Comparison of ENCODE assay signal across 24 cellular contexts in genomic region chr10:1267148-1267547, GRCh38.
"Had no signal": no experiment of that assay in that cellular context is flagged by ENCODE, and none has a peak within 500 bp of the region (broad histone marks: within the 10 kb centered on the region; RNA-seq: fewer than 3 reads in every experiment).

No MANE protein-coding gene starts in this region.

- DNase-seq: dermis blood vessel endothelial cell; effector CD8-positive, alpha-beta T cell; effector memory CD8-positive, alpha-beta T cell; erythroblast; esophagus squamous epithelium; foreskin fibroblast; foreskin melanocyte; gastrocnemius medialis; glutamatergic neuron; heart right ventricle; hippocampal formation; left cardiac atrium; left lung; left ventricle myocardium superior; lower lobe of right lung; mesenchymal stem cell; mucosa of descending colon; naive B cell had no signal

- H3K36me3 ChIP-seq: esophagus squamous epithelium, gastrocnemius medialis, heart right ventricle, left lung, lower lobe of right lung had no signal

- ATAC-seq: effector memory CD8-positive, alpha-beta T cell; esophagus mucosa; gastrocnemius medialis; heart right ventricle; left cardiac atrium; left lung; left ventricle myocardium superior; lower lobe of right lung; mucosa of descending colon had no signal

- H3K27ac Mint-ChIP-seq: endodermal cell, mesothelial cell of epicardium, naive B cell had no signal

- H3K27ac ChIP-seq: coronary artery, dorsolateral prefrontal cortex, epithelial cell of prostate, esophagus squamous epithelium, gastrocnemius medialis, heart right ventricle, left lung, lower lobe of right lung had no signal

- H3K4me3 Mint-ChIP-seq: effector memory CD8-positive, alpha-beta T cell; endodermal cell; mesothelial cell of epicardium had no signal

- H3K4me1 ChIP-seq: esophagus squamous epithelium, gastrocnemius medialis, heart right ventricle, left lung, lower lobe of right lung had no signal

- H3K4me1 Mint-ChIP-seq: naive B cell had no signal

- H3K9me3 ChIP-seq: esophagus squamous epithelium, gastrocnemius medialis, heart right ventricle, lower lobe of right lung, mucosa of descending colon had no signal

- H3K9me3 Mint-ChIP-seq: effector memory CD8-positive, alpha-beta T cell; mesothelial cell of epicardium had no signal

- H3K36me3 Mint-ChIP-seq: mesothelial cell of epicardium, naive B cell had no signal

- H3K4me3 ChIP-seq: coronary artery, dorsolateral prefrontal cortex, esophagus squamous epithelium, gastrocnemius medialis, heart right ventricle, left lung, lower lobe of right lung, mucosa of descending colon had no signal

- H3K27me3 ChIP-seq: dorsolateral prefrontal cortex, esophagus squamous epithelium, gastrocnemius medialis, left lung had no signal

- H3K27me3 Mint-ChIP-seq: effector memory CD8-positive, alpha-beta T cell had no signal
